Comparison of ENCODE assay signal across 1 cellular context in the genomic region with DNA sequence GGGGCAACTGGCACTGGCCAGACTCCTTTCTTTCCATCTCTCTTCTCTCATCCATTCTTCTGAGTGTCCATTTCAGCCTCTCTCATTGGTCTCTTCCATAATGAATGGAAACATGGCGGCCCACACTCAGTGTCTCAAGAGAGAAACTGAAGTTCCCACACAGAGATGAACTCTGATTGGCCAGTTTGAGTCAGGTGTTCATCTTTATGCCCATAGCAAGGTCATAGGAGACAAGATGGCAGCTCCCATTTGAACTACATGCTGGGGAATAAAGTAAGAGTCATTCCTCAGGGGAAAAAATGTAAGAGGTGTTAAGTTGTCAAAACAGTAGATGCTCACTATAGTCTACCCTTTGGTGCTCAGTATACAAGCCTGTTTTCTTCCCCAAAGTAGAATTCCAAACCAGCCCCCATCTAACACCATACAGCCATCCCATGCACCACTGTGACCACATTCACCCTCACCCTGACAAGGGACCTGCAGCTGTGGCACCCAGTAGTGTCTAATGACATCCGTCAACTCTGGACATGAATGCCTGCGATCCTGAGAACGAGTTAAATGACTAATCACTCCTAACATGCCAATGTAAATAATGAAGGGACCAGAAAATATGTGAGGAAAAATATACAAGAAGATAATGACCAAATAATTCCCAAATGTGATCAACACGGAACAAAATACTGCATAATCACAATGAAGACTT.
TF ChIP-seq lines count a peak whose summit lies in the region.

No MANE protein-coding gene starts in this region.

TF ChIP-seq in K562, 482 proteins besides CTCF, POLR2A, EP300 and RAD21:
- TF ChIP-seq EHMT2 (IDR thresholded peaks at IDR 0.05) (peak; percentile 67; the same call in 1 of the 2 replicates), YY1 (IDR thresholded peaks at IDR 0.05; ENCODE audit: borderline replicate concordance in 1 of 3, control insufficient read depth in 1 of 3, extremely low read depth in 1 of 3, insufficient read depth in 3 of 3, insufficient read length in 1 of 3, insufficient replicate concordance in 2 of 3, low read depth in 1 of 3, low read length in 2 of 3) (peak in 1 of 3 experiments; percentile 77), THRB (CRISPR knock-in tag; conservative IDR thresholded peaks at IDR 0.05) (no peak), NR2C2 (CRISPR knock-in tag; IDR thresholded peaks at IDR 0.05) (no peak), NR2C2 (tag; IDR thresholded peaks at IDR 0.05) (peak; percentile 29; the same call in 1 of the 2 replicates), ZNF584 (CRISPR knock-in tag; IDR thresholded peaks at IDR 0.05; ENCODE audit: low read depth) (no peak), CBX3 (IDR thresholded peaks at IDR 0.05; ENCODE audit: borderline replicate concordance in 1 of 2, low read length in 2 of 2) (peak in 1 of 2 experiments; percentile 46; a peak in 1 of 3 replicates), RAD51 (IDR thresholded peaks at IDR 0.05; ENCODE audit: borderline replicate concordance, low read depth) (peak; percentile 55; the same call in 1 of the 2 replicates), NFRKB (IDR thresholded peaks at IDR 0.05; ENCODE audit: low read depth) (0 out of 2 replicates have a peak, but pooled peaks have one; percentile 70), CXXC5 (CRISPR knock-in tag; IDR thresholded peaks at IDR 0.05) (0 out of 2 replicates have a peak, but pooled peaks have one; percentile 17), NR2C1 (IDR thresholded peaks at IDR 0.05) (no peak), NR2C1 (tag; IDR thresholded peaks at IDR 0.05) (peak; percentile 66; the same call in 1 of the 2 replicates), RFX1 (IDR thresholded peaks at IDR 0.05) (no peak), TCF3 (CRISPR knock-in tag; IDR thresholded peaks at IDR 0.05) (no peak), USF1 (CRISPR knock-in tag; IDR thresholded peaks at IDR 0.05) (peak; percentile 67), ESRRA (IDR thresholded peaks at IDR 0.05; ENCODE audit: borderline replicate concordance, low read depth) (peak; percentile 88)
- TF ChIP-seq, protein P1, sequence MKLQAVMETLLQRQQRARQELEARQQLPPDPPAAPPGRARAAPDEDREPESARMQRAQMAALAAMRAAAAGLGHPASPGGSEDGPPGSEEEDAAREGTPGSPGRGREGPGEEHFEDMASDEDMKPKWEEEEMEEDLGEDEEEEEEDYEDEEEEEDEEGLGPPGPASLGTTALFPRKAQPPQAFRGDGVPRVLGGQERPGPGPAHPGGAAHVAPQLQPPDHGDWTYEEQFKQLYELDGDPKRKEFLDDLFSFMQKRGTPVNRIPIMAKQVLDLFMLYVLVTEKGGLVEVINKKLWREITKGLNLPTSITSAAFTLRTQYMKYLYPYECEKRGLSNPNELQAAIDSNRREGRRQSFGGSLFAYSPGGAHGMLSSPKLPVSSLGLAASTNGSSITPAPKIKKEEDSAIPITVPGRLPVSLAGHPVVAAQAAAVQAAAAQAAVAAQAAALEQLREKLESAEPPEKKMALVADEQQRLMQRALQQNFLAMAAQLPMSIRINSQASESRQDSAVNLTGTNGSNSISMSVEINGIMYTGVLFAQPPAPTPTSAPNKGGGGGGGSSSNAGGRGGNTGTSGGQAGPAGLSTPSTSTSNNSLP (IDR thresholded peaks at IDR 0.05; ENCODE audit: borderline replicate concordance, low read depth, low read length): no peak
- TF ChIP-seq, protein P2, sequence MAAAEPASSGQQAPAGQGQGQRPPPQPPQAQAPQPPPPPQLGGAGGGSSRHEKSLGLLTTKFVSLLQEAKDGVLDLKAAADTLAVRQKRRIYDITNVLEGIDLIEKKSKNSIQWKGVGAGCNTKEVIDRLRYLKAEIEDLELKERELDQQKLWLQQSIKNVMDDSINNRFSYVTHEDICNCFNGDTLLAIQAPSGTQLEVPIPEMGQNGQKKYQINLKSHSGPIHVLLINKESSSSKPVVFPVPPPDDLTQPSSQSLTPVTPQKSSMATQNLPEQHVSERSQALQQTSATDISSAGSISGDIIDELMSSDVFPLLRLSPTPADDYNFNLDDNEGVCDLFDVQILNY (CRISPR knock-in tag; IDR thresholded peaks at IDR 0.05): no peak
- TF ChIP-seq, protein P3, sequence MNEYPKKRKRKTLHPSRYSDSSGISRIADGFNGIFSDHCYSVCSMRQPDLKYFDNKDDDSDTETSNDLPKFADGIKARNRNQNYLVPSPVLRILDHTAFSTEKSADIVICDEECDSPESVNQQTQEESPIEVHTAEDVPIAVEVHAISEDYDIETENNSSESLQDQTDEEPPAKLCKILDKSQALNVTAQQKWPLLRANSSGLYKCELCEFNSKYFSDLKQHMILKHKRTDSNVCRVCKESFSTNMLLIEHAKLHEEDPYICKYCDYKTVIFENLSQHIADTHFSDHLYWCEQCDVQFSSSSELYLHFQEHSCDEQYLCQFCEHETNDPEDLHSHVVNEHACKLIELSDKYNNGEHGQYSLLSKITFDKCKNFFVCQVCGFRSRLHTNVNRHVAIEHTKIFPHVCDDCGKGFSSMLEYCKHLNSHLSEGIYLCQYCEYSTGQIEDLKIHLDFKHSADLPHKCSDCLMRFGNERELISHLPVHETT (CRISPR knock-in tag; conservative IDR thresholded peaks at IDR 0.05 in 1 of 2, IDR thresholded peaks at IDR 0.05 in 1 of 2): 0 out of 4 replicates have a peak, but pooled peaks of 1 of the 2 experiments have one; percentile 23
- TF ChIP-seq, protein P4, sequence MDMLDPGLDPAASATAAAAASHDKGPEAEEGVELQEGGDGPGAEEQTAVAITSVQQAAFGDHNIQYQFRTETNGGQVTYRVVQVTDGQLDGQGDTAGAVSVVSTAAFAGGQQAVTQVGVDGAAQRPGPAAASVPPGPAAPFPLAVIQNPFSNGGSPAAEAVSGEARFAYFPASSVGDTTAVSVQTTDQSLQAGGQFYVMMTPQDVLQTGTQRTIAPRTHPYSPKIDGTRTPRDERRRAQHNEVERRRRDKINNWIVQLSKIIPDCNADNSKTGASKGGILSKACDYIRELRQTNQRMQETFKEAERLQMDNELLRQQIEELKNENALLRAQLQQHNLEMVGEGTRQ (CRISPR knock-in tag; IDR thresholded peaks at IDR 0.05): peak; percentile 66
